In genomic region chr17:79248843-79249242, GRCh38 we compare ENCODE assay signal across 23 cellular contexts.
DNase-seq lines count a peak whose midpoint lies in the region; ATAC-seq and TF ChIP-seq lines count a peak whose summit lies in the region.
"Had no signal": no experiment of that assay in that cellular context is flagged by ENCODE, and none has a peak within 500 bp of the region (broad histone marks: within the 10 kb centered on the region; RNA-seq: fewer than 3 reads in every experiment).

No MANE protein-coding gene starts in this region.

- H3K27ac Mint-ChIP-seq in WTC11 (no peak overlapping the region), HFFc6 (no peak overlapping the region)
- H3K27ac Mint-ChIP-seq: CD4-positive, CD25-positive, alpha-beta regulatory T cell; CD8-positive, alpha-beta T cell; H9 had no signal

- 0 out of 22 replicates have a peak, but pooled peaks cover 0 to 3% (median 0%) of the 10 kb centered on the region in 11 experiments for H3K9me3 ChIP-seq in BLaER1 treated with 17β-estradiol and CSF1 and Interleukin-3, amounts not matched to agents 10 nM and 100 nM (replicated peaks in 1 of 11)
- H3K9me3 ChIP-seq in lower lobe of right lung = no peaks in the 10 kb centered on the region
- H3K9me3 ChIP-seq: A549, BE2C had no signal

- H3K27me3 Mint-ChIP-seq in WTC11 (ENCODE audit: low read depth) (no peaks in the 10 kb centered on the region; the same call in 1 of the 2 replicates), HFFc6 (ENCODE audit: insufficient read depth) (peaks cover 35% of the 10 kb centered on the region)

- DNase-seq in WTC11 (ENCODE audit: low spot score) = no peak
- DNase-seq in iPS-NIHi11 (ENCODE audit: low spot score) = peak; percentile 50
- no peak for DNase-seq in HFFc6
- no peak for DNase-seq in activated CD4-positive, alpha-beta T cell treated with anti-CD3 and anti-CD28 coated beads, Interleukin-2, amount 50 U/mL, for 4 hours
- DNase-seq in lower lobe of right lung = no peak
- DNase-seq: 8988T; ACHN; AML-193; BE2C; CD4-positive, CD25-positive, alpha-beta regulatory T cell; CD8-positive, alpha-beta T cell; DMS 273 treated with DMSO at 0.1 percent for 48 hours; DMS79; EL; GDM1; GOT3; H9 had no signal

- no peaks in the 10 kb centered on the region for H3K36me3 ChIP-seq in BLaER1 treated with 17β-estradiol and CSF1 and Interleukin-3, amounts not matched to agents 10 nM and 100 nM
- no peaks in the 10 kb centered on the region for H3K36me3 ChIP-seq in lower lobe of right lung
- H3K36me3 ChIP-seq: BE2C had no signal

- no peak overlapping the region for H3K4me3 Mint-ChIP-seq in WTC11
- H3K4me3 Mint-ChIP-seq in HFFc6 = no peak overlapping the region
- H3K4me3 Mint-ChIP-seq: CD4-positive, CD25-positive, alpha-beta regulatory T cell; CD8-positive, alpha-beta T cell; H9 had no signal

- H3K36me3 Mint-ChIP-seq in WTC11 = no peaks in the 10 kb centered on the region
- H3K36me3 Mint-ChIP-seq in HFFc6 (ENCODE audit: low read depth) = no peaks in the 10 kb centered on the region
- H3K36me3 Mint-ChIP-seq: CD4-positive, CD25-positive, alpha-beta regulatory T cell; CD8-positive, alpha-beta T cell had no signal

- no peak overlapping the region for H3K4me3 ChIP-seq in BLaER1 treated with 17β-estradiol and CSF1 and Interleukin-3, amounts not matched to agents 10 nM and 100 nM
- no peak overlapping the region for H3K4me3 ChIP-seq in lower lobe of right lung
- H3K4me3 ChIP-seq: A549, GM12878 had no signal

- POLR2A ChIA-PET in WTC11 (lab: Charles Lee) = no interaction called here

- H3K4me2 ChIP-seq in BLaER1 treated with 17β-estradiol and CSF1 and Interleukin-3, amounts not matched to agents 10 nM and 100 nM = peak overlapping the region in 9 of 11 experiments; percentile 7 to 68 (median 56); a peak in 16 of 22 replicates
- H3K4me2 ChIP-seq: A549 had no signal

- peaks cover 8% of the 10 kb centered on the region for H3K4me1 Mint-ChIP-seq in WTC11
- no peaks in the 10 kb centered on the region for H3K4me1 Mint-ChIP-seq in HFFc6 (ENCODE audit: low read depth)
- H3K4me1 Mint-ChIP-seq: CD4-positive, CD25-positive, alpha-beta regulatory T cell had no signal

- peaks cover 0 to 10% (median 0%) of the 10 kb centered on the region in 11 experiments; a peak in 4 of 22 replicates for H4K20me1 ChIP-seq in BLaER1 treated with 17β-estradiol and CSF1 and Interleukin-3, amounts not matched to agents 10 nM and 100 nM

- TF ChIP-seq CTCF in WTC11 (IDR thresholded peaks at IDR 0.05) (no peak), HFFc6 (IDR thresholded peaks at IDR 0.05) (no peak), lower lobe of right lung (IDR thresholded peaks at IDR 0.05) (no peak)

- H3K27me3 ChIP-seq in BLaER1 treated with 17β-estradiol and CSF1 and Interleukin-3, amounts not matched to agents 10 nM and 100 nM = peaks cover 0 to 7% (median 0%) of the 10 kb centered on the region in 11 experiments; a peak in 2 of 22 replicates
- H3K27me3 ChIP-seq in lower lobe of right lung (ENCODE audit: low read depth) = peaks cover 27% of the 10 kb centered on the region

- H3K4me1 ChIP-seq in BLaER1 treated with 17β-estradiol and CSF1 and Interleukin-3, amounts not matched to agents 10 nM and 100 nM = peaks cover 0 to 30% (median 26%) of the 10 kb centered on the region in 10 experiments; a peak in 16 of 20 replicates
- no peaks in the 10 kb centered on the region for H3K4me1 ChIP-seq in lower lobe of right lung
- H3K4me1 ChIP-seq: A549, BE2C had no signal

- no peak overlapping the region for H3K9ac ChIP-seq in BLaER1 treated with 17β-estradiol and CSF1 and Interleukin-3, amounts not matched to agents 10 nM and 100 nM

- intact Hi-C loops in lower lobe of right lung (cut with DNase I) = no loop called here

- ATAC-seq in WTC11 = peak; percentile 38
- ATAC-seq in lower lobe of right lung = no peak
- no peak for ATAC-seq in HG03469 (IDR thresholded peaks at IDR 0.05; ENCODE audit: unreplicated experiment)
- ATAC-seq: CD8-positive, alpha-beta T cell; GM12878; HCT116 had no signal

- CTCF ChIA-PET in WTC11 (lab: Charles Lee) = interaction anchor here (0.8 to 2.2 kb wide), 6 partner anchors 36 to 161 kb away, joined by 3 to 11 read pairs (median 4); no protein-coding TSS in a partner anchor

- H3K9me3 Mint-ChIP-seq in WTC11 (peaks cover 3% of the 10 kb centered on the region; the same call in 1 of the 2 replicates), HFFc6 (no peaks in the 10 kb centered on the region)
- H3K9me3 Mint-ChIP-seq: CD4-positive, CD25-positive, alpha-beta regulatory T cell; CD8-positive, alpha-beta T cell had no signal

- H3K27ac ChIP-seq in BLaER1 treated with 17β-estradiol and CSF1 and Interleukin-3, amounts not matched to agents 10 nM and 100 nM = no peak overlapping the region
- H3K27ac ChIP-seq in lower lobe of right lung = no peak overlapping the region
- H3K27ac ChIP-seq: A549, C4-2B had no signal

TF ChIP-seq in WTC11, 78 proteins besides CTCF, POLR2A, EP300 and RAD21:
- TF ChIP-seq EMX1 (CRISPR knock-in tag; IDR thresholded peaks at IDR 0.05) (no peak), RELA (CRISPR knock-in tag; IDR thresholded peaks at IDR 0.05; ENCODE audit: borderline replicate concordance) (no peak), ZNF232 (CRISPR knock-in tag; IDR thresholded peaks at IDR 0.05) (no peak), ZNF138 (CRISPR knock-in tag; conservative IDR thresholded peaks at IDR 0.05) (no peak), MYBL2 (CRISPR knock-in tag; IDR thresholded peaks at IDR 0.05) (no peak), IRF1 (CRISPR knock-in tag; IDR thresholded peaks at IDR 0.05) (no peak), FOXP4 (CRISPR knock-in tag; IDR thresholded peaks at IDR 0.05) (no peak), MXD4 (CRISPR knock-in tag; IDR thresholded peaks at IDR 0.05; ENCODE audit: borderline replicate concordance) (no peak), TCF7 (CRISPR knock-in tag; IDR thresholded peaks at IDR 0.05; ENCODE audit: low read depth) (no peak), PRRX2 (CRISPR knock-in tag; IDR thresholded peaks at IDR 0.05) (no peak), ZNF423 (CRISPR knock-in tag; IDR thresholded peaks at IDR 0.05) (no peak), ZBTB43 (CRISPR knock-in tag; IDR thresholded peaks at IDR 0.05) (no peak), GABPB1 (CRISPR knock-in tag; IDR thresholded peaks at IDR 0.05) (no peak)
TF ChIP-seq in WTC11: peak in this region for 0.
